In the genomic region with DNA sequence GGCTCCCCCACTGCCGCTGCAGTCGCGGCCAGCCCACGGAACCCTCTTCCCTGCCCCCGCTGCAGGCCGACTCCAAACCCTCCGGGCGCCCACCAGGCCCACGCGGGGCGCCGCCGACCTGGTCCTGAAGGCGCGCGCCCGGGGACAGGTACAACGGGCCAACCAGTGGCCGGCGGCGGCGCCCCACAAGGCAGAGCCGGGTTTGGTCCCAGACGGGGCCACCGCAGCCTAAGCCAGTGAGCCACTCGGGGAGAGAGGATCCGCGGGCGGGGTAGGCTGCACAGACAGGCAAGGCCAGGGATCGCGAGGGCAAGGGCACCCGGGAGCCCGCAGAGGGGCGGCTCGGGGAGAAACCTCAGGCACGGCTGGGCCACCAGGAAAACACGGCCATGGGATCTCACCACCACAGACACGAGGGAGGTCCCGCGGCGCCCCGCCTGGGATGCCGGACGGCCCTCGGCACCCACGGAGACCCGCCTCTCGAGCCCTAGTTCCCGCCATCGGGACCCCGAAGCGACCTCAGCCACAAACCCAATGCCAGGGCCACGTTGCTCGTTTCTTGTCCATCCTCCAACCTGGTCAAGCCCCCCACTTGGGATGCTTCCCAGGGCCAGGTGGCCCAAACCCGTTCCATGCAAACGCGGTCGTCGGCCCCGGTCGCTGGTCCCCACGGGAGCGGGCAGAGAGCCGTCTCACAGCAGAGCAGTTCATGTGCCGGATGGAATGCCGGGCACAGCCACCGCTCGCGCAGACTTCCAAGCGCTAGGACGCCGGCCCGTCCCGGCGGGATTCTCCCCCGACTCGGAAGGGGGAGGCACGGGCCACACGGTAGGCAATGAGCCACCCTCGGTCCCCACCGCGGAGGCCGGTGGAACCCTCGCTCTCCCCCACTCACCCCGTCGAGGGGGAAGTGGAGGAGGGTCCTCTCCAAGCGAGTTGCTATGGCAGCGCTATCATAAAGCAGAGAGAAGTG, we compare ENCODE assay signal across 1 cellular context.
TF ChIP-seq lines count a peak whose summit lies in the region.

No MANE protein-coding gene starts in this region.

TF ChIP-seq in IMR-90, 13 proteins besides CTCF, POLR2A, EP300 and RAD21 (continued from another document):
- no peak for TF ChIP-seq NFE2L2 (IDR thresholded peaks at IDR 0.05; ENCODE audit: low read depth, low read length)
